In the genomic region with DNA sequence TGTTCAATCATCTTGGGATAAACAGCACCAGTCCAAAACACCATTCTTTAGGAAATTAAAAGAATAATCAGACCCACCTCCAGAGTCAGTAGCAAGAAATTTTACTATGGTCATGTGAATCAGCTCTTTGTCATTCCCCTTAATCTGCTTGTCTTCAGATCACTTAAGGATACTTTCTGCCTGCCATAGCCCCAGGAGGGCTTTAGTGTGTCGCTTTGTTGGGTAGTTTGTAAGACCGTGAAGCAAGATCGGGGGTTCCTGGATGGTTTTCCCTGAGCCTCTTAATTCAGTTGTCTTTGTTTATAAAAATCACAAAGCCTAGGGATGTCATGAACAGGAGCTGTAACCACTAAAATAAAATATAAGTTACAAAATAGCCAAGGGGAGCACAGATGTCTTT, we compare ENCODE assay signal across 1 cellular context.
TF ChIP-seq lines count a peak whose summit lies in the region.

No MANE protein-coding gene starts in this region.

TF ChIP-seq in GM23338, 12 proteins besides CTCF, POLR2A, EP300 and RAD21 (continued from another document):
- TF ChIP-seq, protein P1, sequence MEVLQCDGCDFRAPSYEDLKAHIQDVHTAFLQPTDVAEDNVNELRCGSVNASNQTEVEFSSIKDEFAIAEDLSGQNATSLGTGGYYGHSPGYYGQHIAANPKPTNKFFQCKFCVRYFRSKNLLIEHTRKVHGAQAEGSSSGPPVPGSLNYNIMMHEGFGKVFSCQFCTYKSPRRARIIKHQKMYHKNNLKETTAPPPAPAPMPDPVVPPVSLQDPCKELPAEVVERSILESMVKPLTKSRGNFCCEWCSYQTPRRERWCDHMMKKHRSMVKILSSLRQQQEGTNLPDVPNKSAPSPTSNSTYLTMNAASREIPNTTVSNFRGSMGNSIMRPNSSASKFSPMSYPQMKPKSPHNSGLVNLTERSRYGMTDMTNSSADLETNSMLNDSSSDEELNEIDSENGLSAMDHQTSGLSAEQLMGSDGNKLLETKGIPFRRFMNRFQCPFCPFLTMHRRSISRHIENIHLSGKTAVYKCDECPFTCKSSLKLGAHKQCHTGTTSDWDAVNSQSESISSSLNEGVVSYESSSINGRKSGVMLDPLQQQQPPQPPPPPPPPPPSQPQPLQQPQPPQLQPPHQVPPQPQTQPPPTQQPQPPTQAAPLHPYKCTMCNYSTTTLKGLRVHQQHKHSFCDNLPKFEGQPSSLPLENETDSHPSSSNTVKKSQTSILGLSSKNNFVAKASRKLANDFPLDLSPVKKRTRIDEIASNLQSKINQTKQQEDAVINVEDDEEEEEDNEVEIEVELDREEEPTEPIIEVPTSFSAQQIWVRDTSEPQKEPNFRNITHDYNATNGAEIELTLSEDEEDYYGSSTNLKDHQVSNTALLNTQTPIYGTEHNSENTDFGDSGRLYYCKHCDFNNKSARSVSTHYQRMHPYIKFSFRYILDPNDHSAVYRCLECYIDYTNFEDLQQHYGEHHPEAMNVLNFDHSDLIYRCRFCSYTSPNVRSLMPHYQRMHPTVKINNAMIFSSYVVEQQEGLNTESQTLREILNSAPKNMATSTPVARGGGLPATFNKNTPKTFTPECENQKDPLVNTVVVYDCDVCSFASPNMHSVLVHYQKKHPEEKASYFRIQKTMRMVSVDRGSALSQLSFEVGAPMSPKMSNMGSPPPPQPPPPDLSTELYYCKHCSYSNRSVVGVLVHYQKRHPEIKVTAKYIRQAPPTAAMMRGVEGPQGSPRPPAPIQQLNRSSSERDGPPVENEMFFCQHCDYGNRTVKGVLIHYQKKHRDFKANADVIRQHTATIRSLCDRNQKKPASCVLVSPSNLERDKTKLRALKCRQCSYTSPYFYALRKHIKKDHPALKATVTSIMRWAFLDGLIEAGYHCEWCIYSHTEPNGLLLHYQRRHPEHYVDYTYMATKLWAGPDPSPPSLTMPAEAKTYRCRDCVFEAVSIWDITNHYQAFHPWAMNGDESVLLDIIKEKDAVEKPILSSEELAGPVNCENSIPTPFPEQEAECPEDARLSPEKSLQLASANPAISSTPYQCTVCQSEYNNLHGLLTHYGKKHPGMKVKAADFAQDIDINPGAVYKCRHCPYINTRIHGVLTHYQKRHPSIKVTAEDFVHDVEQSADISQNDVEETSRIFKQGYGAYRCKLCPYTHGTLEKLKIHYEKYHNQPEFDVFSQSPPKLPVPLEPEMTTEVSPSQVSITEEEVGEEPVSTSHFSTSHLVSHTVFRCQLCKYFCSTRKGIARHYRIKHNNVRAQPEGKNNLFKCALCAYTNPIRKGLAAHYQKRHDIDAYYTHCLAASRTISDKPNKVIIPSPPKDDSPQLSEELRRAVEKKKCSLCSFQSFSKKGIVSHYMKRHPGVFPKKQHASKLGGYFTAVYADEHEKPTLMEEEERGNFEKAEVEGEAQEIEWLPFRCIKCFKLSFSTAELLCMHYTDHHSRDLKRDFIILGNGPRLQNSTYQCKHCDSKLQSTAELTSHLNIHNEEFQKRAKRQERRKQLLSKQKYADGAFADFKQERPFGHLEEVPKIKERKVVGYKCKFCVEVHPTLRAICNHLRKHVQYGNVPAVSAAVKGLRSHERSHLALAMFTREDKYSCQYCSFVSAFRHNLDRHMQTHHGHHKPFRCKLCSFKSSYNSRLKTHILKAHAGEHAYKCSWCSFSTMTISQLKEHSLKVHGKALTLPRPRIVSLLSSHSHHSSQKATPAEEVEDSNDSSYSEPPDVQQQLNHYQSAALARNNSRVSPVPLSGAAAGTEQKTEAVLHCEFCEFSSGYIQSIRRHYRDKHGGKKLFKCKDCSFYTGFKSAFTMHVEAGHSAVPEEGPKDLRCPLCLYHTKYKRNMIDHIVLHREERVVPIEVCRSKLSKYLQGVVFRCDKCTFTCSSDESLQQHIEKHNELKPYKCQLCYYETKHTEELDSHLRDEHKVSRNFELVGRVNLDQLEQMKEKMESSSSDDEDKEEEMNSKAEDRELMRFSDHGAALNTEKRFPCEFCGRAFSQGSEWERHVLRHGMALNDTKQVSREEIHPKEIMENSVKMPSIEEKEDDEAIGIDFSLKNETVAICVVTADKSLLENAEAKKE (CRISPR knock-in tag; IDR thresholded peaks at IDR 0.05): no peak
- TF ChIP-seq ETS1 (IDR thresholded peaks at IDR 0.05) (no peak), STAT1 (IDR thresholded peaks at IDR 0.05; ENCODE audit: unreplicated experiment) (no peak), JUNB (IDR thresholded peaks at IDR 0.05; ENCODE audit: unreplicated experiment) (no peak)
- TF ChIP-seq, protein P2, sequence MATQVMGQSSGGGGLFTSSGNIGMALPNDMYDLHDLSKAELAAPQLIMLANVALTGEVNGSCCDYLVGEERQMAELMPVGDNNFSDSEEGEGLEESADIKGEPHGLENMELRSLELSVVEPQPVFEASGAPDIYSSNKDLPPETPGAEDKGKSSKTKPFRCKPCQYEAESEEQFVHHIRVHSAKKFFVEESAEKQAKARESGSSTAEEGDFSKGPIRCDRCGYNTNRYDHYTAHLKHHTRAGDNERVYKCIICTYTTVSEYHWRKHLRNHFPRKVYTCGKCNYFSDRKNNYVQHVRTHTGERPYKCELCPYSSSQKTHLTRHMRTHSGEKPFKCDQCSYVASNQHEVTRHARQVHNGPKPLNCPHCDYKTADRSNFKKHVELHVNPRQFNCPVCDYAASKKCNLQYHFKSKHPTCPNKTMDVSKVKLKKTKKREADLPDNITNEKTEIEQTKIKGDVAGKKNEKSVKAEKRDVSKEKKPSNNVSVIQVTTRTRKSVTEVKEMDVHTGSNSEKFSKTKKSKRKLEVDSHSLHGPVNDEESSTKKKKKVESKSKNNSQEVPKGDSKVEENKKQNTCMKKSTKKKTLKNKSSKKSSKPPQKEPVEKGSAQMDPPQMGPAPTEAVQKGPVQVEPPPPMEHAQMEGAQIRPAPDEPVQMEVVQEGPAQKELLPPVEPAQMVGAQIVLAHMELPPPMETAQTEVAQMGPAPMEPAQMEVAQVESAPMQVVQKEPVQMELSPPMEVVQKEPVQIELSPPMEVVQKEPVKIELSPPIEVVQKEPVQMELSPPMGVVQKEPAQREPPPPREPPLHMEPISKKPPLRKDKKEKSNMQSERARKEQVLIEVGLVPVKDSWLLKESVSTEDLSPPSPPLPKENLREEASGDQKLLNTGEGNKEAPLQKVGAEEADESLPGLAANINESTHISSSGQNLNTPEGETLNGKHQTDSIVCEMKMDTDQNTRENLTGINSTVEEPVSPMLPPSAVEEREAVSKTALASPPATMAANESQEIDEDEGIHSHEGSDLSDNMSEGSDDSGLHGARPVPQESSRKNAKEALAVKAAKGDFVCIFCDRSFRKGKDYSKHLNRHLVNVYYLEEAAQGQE (IDR thresholded peaks at IDR 0.05; ENCODE audit: unreplicated experiment): no peak
